ENCODE assay signal across 13 cellular contexts in the genomic region with DNA sequence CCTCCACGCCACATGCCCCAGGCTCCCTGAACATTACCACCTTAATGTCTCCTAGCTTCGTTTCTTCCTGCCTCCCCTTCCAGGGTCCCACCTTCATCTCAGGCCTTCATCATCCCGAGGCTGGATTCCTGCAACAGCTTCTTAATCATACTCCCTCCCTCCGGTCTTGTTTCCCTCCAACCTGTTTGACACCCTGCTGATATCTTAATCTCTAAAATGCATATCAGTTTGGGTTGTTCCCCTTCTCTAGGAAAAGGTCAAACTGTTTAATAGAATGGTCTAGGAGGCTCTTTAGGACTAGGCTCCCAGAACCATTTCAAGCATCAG.
DNase-seq lines count a peak whose midpoint lies in the region; TF ChIP-seq lines count a peak whose summit lies in the region.
"Had no signal": no experiment of that assay in that cellular context is flagged by ENCODE, and none has a peak within 500 bp of the region (broad histone marks: within the 10 kb centered on the region; RNA-seq: fewer than 3 reads in every experiment).

No MANE protein-coding gene starts in this region.

- H3K4me3 ChIP-seq in HEK293 (ENCODE audit: low read depth, low read length) (no peak overlapping the region), mesodermal cell (ENCODE audit: extremely low read depth, insufficient read depth, low read length, poor library complexity, severe bottlenecking) (no peak overlapping the region), smooth muscle cell (no peak overlapping the region)

- peaks cover 28% of the 10 kb centered on the region for H3F3A ChIP-seq in smooth muscle cell (ENCODE audit: low read depth)

- H3K4me1 ChIP-seq in HEK293 (ENCODE audit: control insufficient read depth, insufficient read depth, low read length) (peaks cover 20% of the 10 kb centered on the region), mesodermal cell (ENCODE audit: control insufficient read depth, insufficient read depth, low read length, poor library complexity, severe bottlenecking) (peaks cover 41% of the 10 kb centered on the region), smooth muscle cell (ENCODE audit: low read depth) (peaks cover 19% of the 10 kb centered on the region)

- H3K27me3 ChIP-seq in smooth muscle cell (ENCODE audit: low read depth): no peaks in the 10 kb centered on the region
- H3K27me3 ChIP-seq: BE2C had no signal

- WGBS in mesodermal cell (ENCODE audit: insufficient coverage in 2 of 2), 2 experiments: 66 to 69% methylated on average over 4 of the region's 4 CpGs
- 51% methylated on average over 4 of the region's 4 CpGs for WGBS in smooth muscle cell (ENCODE audit: low lambda C conversion rate)

- H3K27me3 Mint-ChIP-seq in brain: no peaks in the 10 kb centered on the region

- no peaks in the 10 kb centered on the region for H4K20me1 ChIP-seq in smooth muscle cell (ENCODE audit: low read depth)

- DNase-seq in smooth muscle cell (lab: John Stamatoyannopoulos, UW; ENCODE audit: unreplicated experiment): no peak
- no peak for DNase-seq in hippocampal formation (lab: John Stamatoyannopoulos, UW)
- DNase-seq in islet precursor cell: no peak
- no peak for DNase-seq in NCI-H524 treated with DMSO at 0.1 percent for 48 hours (lab: John Stamatoyannopoulos, UW)
- DNase-seq: CD8-positive, alpha-beta T cell; GF-D8; NCI-H2029; NCI-H510A treated with DMSO at 0.1 percent for 48 hours; SHP77 treated with DMSO at 0.1 percent for 48 hours had no signal

- H3K9me3 Mint-ChIP-seq in brain: peaks cover 0 to 5% (median under 1%) of the 10 kb centered on the region in 5 experiments
- H3K9me3 Mint-ChIP-seq: CD8-positive, alpha-beta T cell had no signal

- H3K27ac ChIP-seq in HEK293 (ENCODE audit: extremely low read depth, low read depth, low read length) (peak overlapping the region; percentile 60; the same call in 1 of the 2 replicates), mesodermal cell (ENCODE audit: low read depth, low read length, severe bottlenecking) (peak overlapping the region; percentile 91), smooth muscle cell (ENCODE audit: low read depth) (peak overlapping the region; percentile 72)

- peak overlapping the region; percentile 26 to 97 (median 85) for H3K27ac Mint-ChIP-seq in brain
- H3K27ac Mint-ChIP-seq: CD8-positive, alpha-beta T cell had no signal

- H3K4me3 Mint-ChIP-seq in brain: peak overlapping the region in 4 of 5 experiments; percentile 61 to 76 (median 68)
- H3K4me3 Mint-ChIP-seq: CD8-positive, alpha-beta T cell had no signal

- peaks cover 37% of the 10 kb centered on the region for H3K4me1 Mint-ChIP-seq in brain

- H3K79me2 ChIP-seq in smooth muscle cell (ENCODE audit: low read depth): no peaks in the 10 kb centered on the region

- POLR2A ChIA-PET in HEK293 (lab: Yijun Ruan, JAX): no interaction called here

- no peaks in the 10 kb centered on the region for H3K36me3 ChIP-seq in HEK293 (ENCODE audit: control insufficient read depth in 2 of 2, insufficient read depth in 1 of 2, low read length in 2 of 2)
- no peaks in the 10 kb centered on the region for H3K36me3 ChIP-seq in mesodermal cell (ENCODE audit: control insufficient read depth, insufficient read depth, low read length)
- H3K36me3 ChIP-seq in smooth muscle cell (ENCODE audit: low read depth): no peaks in the 10 kb centered on the region
- H3K36me3 ChIP-seq: BE2C had no signal

- no peaks in the 10 kb centered on the region for H3K9me3 ChIP-seq in HEK293 (ENCODE audit: control insufficient read depth, insufficient read depth, low read depth, low read length)
- H3K9me3 ChIP-seq in mesodermal cell (ENCODE audit: control insufficient read depth, low read length): peaks cover under 1% of the 10 kb centered on the region
- no peaks in the 10 kb centered on the region for H3K9me3 ChIP-seq in smooth muscle cell (replicated peaks; ENCODE audit: low read depth)
- H3K9me3 ChIP-seq: BE2C had no signal

- no peaks in the 10 kb centered on the region for H3K36me3 Mint-ChIP-seq in brain
- H3K36me3 Mint-ChIP-seq: CD8-positive, alpha-beta T cell had no signal

- peak overlapping the region; percentile 70 for H3K4me2 ChIP-seq in smooth muscle cell

- CTCF ChIA-PET in HEK293 (lab: Yijun Ruan, JAX): interaction anchor here (0.8 to 1.2 kb wide), 2 partner anchors 22 to 25 kb away, joined by 3 read pairs; no protein-coding TSS in a partner anchor

- no peak for TF ChIP-seq CTCF in HEK293 (tag by site-specific recombination; IDR thresholded peaks at IDR 0.05)
- no peak for TF ChIP-seq CTCF in brain (conservative IDR thresholded peaks at IDR 0.05)
- no peak for TF ChIP-seq CTCF in smooth muscle cell (IDR thresholded peaks at IDR 0.05; ENCODE audit: borderline replicate concordance, insufficient read depth, poor library complexity, severe bottlenecking)

- H2AFZ ChIP-seq in smooth muscle cell (ENCODE audit: low read depth): no peak overlapping the region

- no peak overlapping the region for H3K9ac ChIP-seq in smooth muscle cell (ENCODE audit: low read depth)

TF ChIP-seq in HEK293, 187 proteins besides CTCF, POLR2A, EP300 and RAD21 (continues in another document):
- TF ChIP-seq ZNF350 (tag by site-specific recombination; IDR thresholded peaks at IDR 0.05): no peak
- TF ChIP-seq YY1 (tag by site-specific recombination; IDR thresholded peaks at IDR 0.05): no peak
- no peak for TF ChIP-seq GLI2 (tag by site-specific recombination; IDR thresholded peaks at IDR 0.05; ENCODE audit: borderline replicate concordance, low read depth)
- TF ChIP-seq, protein P1, sequence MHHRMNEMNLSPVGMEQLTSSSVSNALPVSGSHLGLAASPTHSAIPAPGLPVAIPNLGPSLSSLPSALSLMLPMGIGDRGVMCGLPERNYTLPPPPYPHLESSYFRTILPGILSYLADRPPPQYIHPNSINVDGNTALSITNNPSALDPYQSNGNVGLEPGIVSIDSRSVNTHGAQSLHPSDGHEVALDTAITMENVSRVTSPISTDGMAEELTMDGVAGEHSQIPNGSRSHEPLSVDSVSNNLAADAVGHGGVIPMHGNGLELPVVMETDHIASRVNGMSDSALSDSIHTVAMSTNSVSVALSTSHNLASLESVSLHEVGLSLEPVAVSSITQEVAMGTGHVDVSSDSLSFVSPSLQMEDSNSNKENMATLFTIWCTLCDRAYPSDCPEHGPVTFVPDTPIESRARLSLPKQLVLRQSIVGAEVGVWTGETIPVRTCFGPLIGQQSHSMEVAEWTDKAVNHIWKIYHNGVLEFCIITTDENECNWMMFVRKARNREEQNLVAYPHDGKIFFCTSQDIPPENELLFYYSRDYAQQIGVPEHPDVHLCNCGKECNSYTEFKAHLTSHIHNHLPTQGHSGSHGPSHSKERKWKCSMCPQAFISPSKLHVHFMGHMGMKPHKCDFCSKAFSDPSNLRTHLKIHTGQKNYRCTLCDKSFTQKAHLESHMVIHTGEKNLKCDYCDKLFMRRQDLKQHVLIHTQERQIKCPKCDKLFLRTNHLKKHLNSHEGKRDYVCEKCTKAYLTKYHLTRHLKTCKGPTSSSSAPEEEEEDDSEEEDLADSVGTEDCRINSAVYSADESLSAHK (tag by site-specific recombination; IDR thresholded peaks at IDR 0.05): no peak
- TF ChIP-seq ZNF610 (tag by site-specific recombination; IDR thresholded peaks at IDR 0.05; ENCODE audit: borderline replicate concordance): no peak
- TF ChIP-seq, protein P2, sequence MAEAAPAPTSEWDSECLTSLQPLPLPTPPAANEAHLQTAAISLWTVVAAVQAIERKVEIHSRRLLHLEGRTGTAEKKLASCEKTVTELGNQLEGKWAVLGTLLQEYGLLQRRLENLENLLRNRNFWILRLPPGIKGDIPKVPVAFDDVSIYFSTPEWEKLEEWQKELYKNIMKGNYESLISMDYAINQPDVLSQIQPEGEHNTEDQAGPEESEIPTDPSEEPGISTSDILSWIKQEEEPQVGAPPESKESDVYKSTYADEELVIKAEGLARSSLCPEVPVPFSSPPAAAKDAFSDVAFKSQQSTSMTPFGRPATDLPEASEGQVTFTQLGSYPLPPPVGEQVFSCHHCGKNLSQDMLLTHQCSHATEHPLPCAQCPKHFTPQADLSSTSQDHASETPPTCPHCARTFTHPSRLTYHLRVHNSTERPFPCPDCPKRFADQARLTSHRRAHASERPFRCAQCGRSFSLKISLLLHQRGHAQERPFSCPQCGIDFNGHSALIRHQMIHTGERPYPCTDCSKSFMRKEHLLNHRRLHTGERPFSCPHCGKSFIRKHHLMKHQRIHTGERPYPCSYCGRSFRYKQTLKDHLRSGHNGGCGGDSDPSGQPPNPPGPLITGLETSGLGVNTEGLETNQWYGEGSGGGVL (tag by site-specific recombination; IDR thresholded peaks at IDR 0.05): 0 out of 2 replicates have a peak, but pooled peaks have one; percentile 3
- peak; percentile 74 for TF ChIP-seq ZNF341 (tag by site-specific recombination; IDR thresholded peaks at IDR 0.05; ENCODE audit: low read depth)
- no peak for TF ChIP-seq ZNF473 (tag by site-specific recombination; IDR thresholded peaks at IDR 0.05)
- TF ChIP-seq, protein P3, sequence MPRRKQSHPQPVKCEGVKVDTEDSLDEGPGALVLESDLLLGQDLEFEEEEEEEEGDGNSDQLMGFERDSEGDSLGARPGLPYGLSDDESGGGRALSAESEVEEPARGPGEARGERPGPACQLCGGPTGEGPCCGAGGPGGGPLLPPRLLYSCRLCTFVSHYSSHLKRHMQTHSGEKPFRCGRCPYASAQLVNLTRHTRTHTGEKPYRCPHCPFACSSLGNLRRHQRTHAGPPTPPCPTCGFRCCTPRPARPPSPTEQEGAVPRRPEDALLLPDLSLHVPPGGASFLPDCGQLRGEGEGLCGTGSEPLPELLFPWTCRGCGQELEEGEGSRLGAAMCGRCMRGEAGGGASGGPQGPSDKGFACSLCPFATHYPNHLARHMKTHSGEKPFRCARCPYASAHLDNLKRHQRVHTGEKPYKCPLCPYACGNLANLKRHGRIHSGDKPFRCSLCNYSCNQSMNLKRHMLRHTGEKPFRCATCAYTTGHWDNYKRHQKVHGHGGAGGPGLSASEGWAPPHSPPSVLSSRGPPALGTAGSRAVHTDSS (tag by site-specific recombination; IDR thresholded peaks at IDR 0.05): peak; percentile 63
- no peak for TF ChIP-seq ZNF571 (tag by site-specific recombination; IDR thresholded peaks at IDR 0.05)
- TF ChIP-seq MZF1 (tag by site-specific recombination; IDR thresholded peaks at IDR 0.05; ENCODE audit: borderline replicate concordance): no peak
- TF ChIP-seq ZNF777 (tag by site-specific recombination; IDR thresholded peaks at IDR 0.05; ENCODE audit: borderline replicate concordance): no peak
- no peak for TF ChIP-seq ZNF10 (tag by site-specific recombination; IDR thresholded peaks at IDR 0.05)
- TF ChIP-seq ZNF223 (tag by site-specific recombination; IDR thresholded peaks at IDR 0.05): no peak
- no peak for TF ChIP-seq ZNF837 (tag by site-specific recombination; IDR thresholded peaks at IDR 0.05)
- TF ChIP-seq ZNF677 (tag by site-specific recombination; IDR thresholded peaks at IDR 0.05): no peak
- no peak for TF ChIP-seq ZFHX2 (tag by site-specific recombination; conservative IDR thresholded peaks at IDR 0.05)
